ENCODE assay signal across 9 cellular contexts in the genomic region with DNA sequence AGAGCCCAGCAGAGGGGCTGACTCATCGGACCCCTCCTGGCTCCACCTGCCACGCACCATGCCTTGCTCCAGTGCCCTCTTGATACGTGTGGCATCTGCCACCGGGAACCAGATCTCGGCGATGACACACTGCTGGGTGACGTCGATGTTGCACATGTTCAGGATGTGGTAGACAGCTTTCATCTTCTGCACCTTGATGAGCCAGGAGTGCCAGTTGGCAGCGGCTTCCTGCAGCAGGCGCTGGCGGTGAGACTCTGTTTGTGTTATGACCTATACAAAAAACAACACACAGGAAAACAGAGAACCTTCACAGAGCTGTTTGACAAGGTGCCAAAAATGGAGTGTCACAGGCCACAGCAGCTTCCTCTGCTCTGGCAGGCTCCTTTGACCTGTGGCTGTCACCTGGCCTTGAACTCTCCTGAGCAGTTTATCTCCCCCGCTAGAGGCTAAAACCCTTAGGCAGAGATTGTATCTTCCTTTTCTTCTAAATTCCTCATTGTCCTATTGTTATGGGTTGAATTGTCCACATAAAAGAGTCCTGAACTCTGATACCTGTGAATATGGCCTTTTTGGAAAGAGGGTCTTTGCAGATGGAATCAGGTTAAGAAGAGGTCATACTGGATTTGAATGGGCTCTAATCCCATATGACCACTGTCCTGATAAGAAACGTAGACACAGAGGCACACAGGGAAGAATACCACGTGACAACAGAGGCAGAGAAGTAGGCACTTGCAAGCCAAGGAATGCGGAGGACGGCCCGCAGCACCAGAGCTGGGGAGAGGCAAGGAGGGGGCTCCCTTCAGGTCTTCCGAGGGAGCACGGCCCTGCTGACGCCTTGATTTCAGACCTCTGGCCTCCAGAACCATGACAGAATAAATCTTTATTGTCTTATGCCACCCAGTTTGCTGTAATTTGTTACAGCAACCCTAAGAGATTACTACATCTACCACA. TPM values are rescaled to one million over a fixed set of nuclear protein-coding genes. Genes with fewer than 3 reads are reported as not detected.
DNase-seq lines count a peak whose midpoint lies in the region; ATAC-seq and TF ChIP-seq lines count a peak whose summit lies in the region.
"Had no signal": no experiment of that assay in that cellular context is flagged by ENCODE, and none has a peak within 500 bp of the region (broad histone marks: within the 10 kb centered on the region; RNA-seq: fewer than 3 reads in every experiment).

No MANE protein-coding gene starts in this region.

- H2AFZ ChIP-seq in Loucy (ENCODE audit: low read length): no peak overlapping the region; the same call in 1 of the 2 replicates

- H3K79me2 ChIP-seq in Loucy (ENCODE audit: insufficient read depth, low read length): no peaks in the 10 kb centered on the region

- DNase-seq in CD1c-positive myeloid dendritic cell (ENCODE audit: extremely low spot score) (peak; percentile 62), colonic mucosa (peak; percentile 23), foreskin keratinocyte (no peak), SIG-M5 (lab: John Stamatoyannopoulos, UW) (no peak)
- peak; percentile 91 for DNase-seq in activated CD4-positive, alpha-beta T cell treated with anti-CD3 and anti-CD28 coated beads for 1 hour
- DNase-seq in stimulated activated CD4-positive, alpha-beta T cell treated with anti-CD3 and anti-CD28 coated beads, Interleukin-15, amount 100 ng/mL, for 24 hours: peak; percentile 89

- intact Hi-C loops in colonic mucosa (cut with DNase I): no loop called here

- no peaks in the 10 kb centered on the region for H3K9me2 ChIP-seq in Loucy (replicated peaks; ENCODE audit: low read depth, low read length)

- no peaks in the 10 kb centered on the region for H3K36me3 ChIP-seq in Loucy (ENCODE audit: insufficient read depth, low read length)
- H3K36me3 ChIP-seq in colonic mucosa: no peaks in the 10 kb centered on the region

- H3K4me2 ChIP-seq in Loucy (ENCODE audit: low read depth, low read length, poor library complexity, severe bottlenecking): peak overlapping the region; percentile 64

- H4K20me1 ChIP-seq in Loucy (ENCODE audit: insufficient read depth, low read length, poor library complexity, severe bottlenecking): no peaks in the 10 kb centered on the region

- TF ChIP-seq CTCF in Loucy (conservative IDR thresholded peaks at IDR 0.05; ENCODE audit: low read length): no peak
- TF ChIP-seq CTCF in colonic mucosa (IDR thresholded peaks at IDR 0.05): no peak
- no peak for TF ChIP-seq CTCF in foreskin keratinocyte (conservative IDR thresholded peaks at IDR 0.05)

- ATAC-seq in GM21515 (IDR thresholded peaks at IDR 0.05; ENCODE audit: unreplicated experiment) (peak; percentile 48), foreskin keratinocyte (no peak)

- H3K4me1 ChIP-seq in Loucy (ENCODE audit: insufficient read depth, low read length, poor library complexity, severe bottlenecking): peaks cover 71% of the 10 kb centered on the region
- H3K4me1 ChIP-seq in colonic mucosa: no peaks in the 10 kb centered on the region
- no peaks in the 10 kb centered on the region for H3K4me1 ChIP-seq in foreskin keratinocyte

- H3K9ac ChIP-seq in Loucy (ENCODE audit: low read depth, low read length, poor library complexity, severe bottlenecking) (peak overlapping the region; percentile 57), colonic mucosa (ENCODE audit: low read depth in 2 of 2, low read length in 2 of 2) (no peak overlapping the region)

- H3K27me3 ChIP-seq in Loucy (ENCODE audit: insufficient read depth, low read length, poor library complexity, severe bottlenecking) (no peaks in the 10 kb centered on the region), colonic mucosa (no peaks in the 10 kb centered on the region), foreskin keratinocyte (no peaks in the 10 kb centered on the region)

- H3K27ac ChIP-seq in colonic mucosa: no peak overlapping the region
- H3K27ac ChIP-seq in foreskin keratinocyte: no peak overlapping the region

- H3F3A ChIP-seq in Loucy (ENCODE audit: low read depth): peaks cover 3% of the 10 kb centered on the region; the same call in 1 of the 2 replicates

- no peaks in the 10 kb centered on the region for H3K9me3 ChIP-seq in Loucy (ENCODE audit: insufficient read depth, low read depth, low read length)
- H3K9me3 ChIP-seq in colonic mucosa: no peaks in the 10 kb centered on the region

- H3K4me3 ChIP-seq in Loucy (ENCODE audit: low read length, poor library complexity, severe bottlenecking) (peak overlapping the region; percentile 34), colonic mucosa (no peak overlapping the region)

RNA-seq across cellular contexts. Expression of a gene that starts 45.0 kb away (rescaled TPM):
- total RNA-seq in colonic mucosa: not detected
- not detected in 2 replicates for total RNA-seq in foreskin keratinocyte
- polyA plus RNA-seq in foreskin keratinocyte: not detected in 2 replicates
- total RNA-seq: endothelial cell of umbilical vein had no signal
- polyA plus RNA-seq: endothelial cell of umbilical vein had no signal

RNA-seq across cellular contexts. Expression of a gene that starts 45.2 kb away (rescaled TPM):
- not detected for total RNA-seq in colonic mucosa
- total RNA-seq in foreskin keratinocyte: 0.14 and 0.25 TPM in 2 replicates
- 0.06 and 0.19 TPM in 2 replicates for polyA plus RNA-seq in foreskin keratinocyte

RNA-seq across cellular contexts. Expression of a gene that starts 51.7 kb away (rescaled TPM):
- total RNA-seq in colonic mucosa: under 1 TPM; 0.58 to 0.62 TPM
- total RNA-seq in foreskin keratinocyte: not detected in 2 replicates
- polyA plus RNA-seq in foreskin keratinocyte: not detected in 2 replicates
- total RNA-seq: endothelial cell of umbilical vein had no signal
- polyA plus RNA-seq: endothelial cell of umbilical vein had no signal

Comparison
In these comparisons a context has a peak if more than half of its experiments do, and no peak if none do; other contexts are left out.
1. DNase-seq: peak in CD1c-positive myeloid dendritic cell (single experiment), activated CD4-positive, alpha-beta T cell treated with anti-CD3 and anti-CD28 coated beads for 1 hour (single experiment), colonic mucosa (single experiment) and stimulated activated CD4-positive, alpha-beta T cell treated with anti-CD3 and anti-CD28 coated beads, Interleukin-15, amount 100 ng/mL, for 24 hours (single experiment); none in foreskin keratinocyte (0 of 2) and SIG-M5 (single experiment).